Comparison of ENCODE assay signal across 17 cellular contexts in genomic region chr17:2794116-2794803, GRCh38. TPM values are rescaled to one million over a fixed set of nuclear protein-coding genes. Genes with fewer than 3 reads are reported as not detected.
DNase-seq lines count a peak whose midpoint lies in the region; ATAC-seq and TF ChIP-seq lines count a peak whose summit lies in the region.
"Had no signal": no experiment of that assay in that cellular context is flagged by ENCODE, and none has a peak within 500 bp of the region (broad histone marks: within the 10 kb centered on the region; RNA-seq: fewer than 3 reads in every experiment).

No MANE protein-coding gene starts in this region.

- intact Hi-C loops in natural killer cell (cut with micrococcal nuclease), result loop anchor here (5.0 kb wide), 1 partner anchor 33 kb away; no protein-coding TSS in a partner anchor

- no peak overlapping the region for H3K4me3 ChIP-seq in HEK293 (ENCODE audit: low read depth, low read length)
- H3K4me3 ChIP-seq: cardiac muscle cell, suprapubic skin had no signal

- POLR2A ChIA-PET in activated CD4-positive, alpha-beta T cell treated with anti-CD3 and anti-CD28 coated beads, Interleukin-2, amount 10 ng/mL, durations not matched to agents 7 days and 5 days (lab: Charles Lee), result interaction anchor here (0.6 to 1.1 kb wide), 2 partner anchors 9 to 20 kb away, joined by 3 read pairs; no protein-coding TSS in a partner anchor
- POLR2A ChIA-PET in HEK293 (lab: Yijun Ruan, JAX), result interaction anchor here (0.8 kb wide), 1 partner anchor 8 kb away, joined by 6 read pairs; no protein-coding TSS in a partner anchor

- peak overlapping the region; percentile 80 for H3K27ac Mint-ChIP-seq in activated CD4-positive, alpha-beta T cell treated with anti-CD3 and anti-CD28 coated beads, Interleukin-2, amount 10 ng/mL, durations not matched to agents 7 days and 5 days
- H3K27ac Mint-ChIP-seq in natural killer cell, result peak overlapping the region; percentile 73 to 88
- H3K27ac Mint-ChIP-seq: activated naive CD4-positive, alpha-beta T cell treated with anti-CD3 and anti-CD28 coated beads, Interleukin-2, amount 50 U/mL, for 72 hours had no signal

- peak; percentile 53 for DNase-seq in activated CD4-positive, alpha-beta T cell treated with anti-CD3 and anti-CD28 coated beads, Interleukin-2, amount 10 ng/mL, durations not matched to agents 7 days and 5 days
- DNase-seq in activated CD4-positive, alpha-beta T cell treated with anti-CD3 and anti-CD28 coated beads, Interleukin-2, amount 50 U/mL, for 4 hours, result no peak
- DNase-seq in UCSD-AML1 (lab: John Stamatoyannopoulos, UW; ENCODE audit: unreplicated experiment) (peak; percentile 28), natural killer cell (no peak), amygdala (lab: John Stamatoyannopoulos, UW) (no peak), NCI-H748 (lab: John Stamatoyannopoulos, UW; ENCODE audit: unreplicated experiment) (no peak)
- DNase-seq: Caco-2, NCI-H2029, NCI-H526 treated with DMSO at 0.1 percent for 48 hours had no signal

- H3K4me1 ChIP-seq in HEK293 (ENCODE audit: control insufficient read depth, insufficient read depth, low read length), result no peaks in the 10 kb centered on the region
- H3K4me1 ChIP-seq: Caco-2 had no signal

- no peak for TF ChIP-seq CTCF in HEK293 (tag by site-specific recombination; IDR thresholded peaks at IDR 0.05)
- no peak for TF ChIP-seq CTCF in natural killer cell (IDR thresholded peaks at IDR 0.05)

- H3K36me3 Mint-ChIP-seq in activated CD4-positive, alpha-beta T cell treated with anti-CD3 and anti-CD28 coated beads, Interleukin-2, amount 10 ng/mL, durations not matched to agents 7 days and 5 days (ENCODE audit: low read depth), result peaks cover 23% of the 10 kb centered on the region
- H3K36me3 Mint-ChIP-seq in natural killer cell, result no peaks in the 10 kb centered on the region
- H3K36me3 Mint-ChIP-seq: activated naive CD4-positive, alpha-beta T cell treated with anti-CD3 and anti-CD28 coated beads, Interleukin-2, amount 50 U/mL, for 72 hours had no signal

- peak overlapping the region; percentile 88 for H3K4me3 Mint-ChIP-seq in activated CD4-positive, alpha-beta T cell treated with anti-CD3 and anti-CD28 coated beads, Interleukin-2, amount 10 ng/mL, durations not matched to agents 7 days and 5 days
- H3K4me3 Mint-ChIP-seq in natural killer cell, result peak overlapping the region; percentile 93

- H3K9me3 ChIP-seq in HEK293 (ENCODE audit: control insufficient read depth, insufficient read depth, low read depth, low read length), result no peaks in the 10 kb centered on the region
- H3K9me3 ChIP-seq: Caco-2, suprapubic skin had no signal

- peaks cover 22% of the 10 kb centered on the region for H3K27me3 Mint-ChIP-seq in activated CD4-positive, alpha-beta T cell treated with anti-CD3 and anti-CD28 coated beads, Interleukin-2, amount 10 ng/mL, durations not matched to agents 7 days and 5 days
- no peaks in the 10 kb centered on the region for H3K27me3 Mint-ChIP-seq in natural killer cell (ENCODE audit: low read depth in 2 of 2)

- H3K9me3 Mint-ChIP-seq in activated CD4-positive, alpha-beta T cell treated with anti-CD3 and anti-CD28 coated beads, Interleukin-2, amount 10 ng/mL, durations not matched to agents 7 days and 5 days, result no peaks in the 10 kb centered on the region
- H3K9me3 Mint-ChIP-seq in natural killer cell, result no peaks in the 10 kb centered on the region
- H3K9me3 Mint-ChIP-seq: activated naive CD4-positive, alpha-beta T cell treated with anti-CD3 and anti-CD28 coated beads, Interleukin-2, amount 50 U/mL, for 72 hours had no signal

- H3K27ac ChIP-seq in HEK293 (ENCODE audit: extremely low read depth, low read depth, low read length), result no peak overlapping the region
- H3K27ac ChIP-seq: cardiac muscle cell, suprapubic skin had no signal

- no peak for ATAC-seq in natural killer cell
- no peak for ATAC-seq in GM21447 (IDR thresholded peaks at IDR 0.05; ENCODE audit: unreplicated experiment)
- ATAC-seq: left lobe of liver had no signal

- CTCF ChIA-PET in activated CD4-positive, alpha-beta T cell treated with anti-CD3 and anti-CD28 coated beads, Interleukin-2, amount 10 ng/mL, durations not matched to agents 7 days and 5 days (lab: Charles Lee), result interaction anchor here (1.4 to 1.8 kb wide), 3 partner anchors 8 to 20 kb away, joined by 5 to 6 read pairs (median 5); no protein-coding TSS in a partner anchor
- CTCF ChIA-PET in HEK293 (lab: Yijun Ruan, JAX), result interaction anchor here (0.8 kb wide), 1 partner anchor 8 kb away, joined by 5 read pairs; no protein-coding TSS in a partner anchor

- no peaks in the 10 kb centered on the region for H3K36me3 ChIP-seq in HEK293 (ENCODE audit: control insufficient read depth in 2 of 2, insufficient read depth in 1 of 2, low read length in 2 of 2)
- H3K36me3 ChIP-seq: cardiac muscle cell, suprapubic skin had no signal

- H3K4me1 Mint-ChIP-seq in activated CD4-positive, alpha-beta T cell treated with anti-CD3 and anti-CD28 coated beads, Interleukin-2, amount 10 ng/mL, durations not matched to agents 7 days and 5 days, result peaks cover 85% of the 10 kb centered on the region
- peaks cover 76 to 96% of the 10 kb centered on the region in 2 donors for H3K4me1 Mint-ChIP-seq in natural killer cell

TF ChIP-seq in HEK293, 187 proteins besides CTCF, POLR2A, EP300 and RAD21 (continues in another document):
- no peak for TF ChIP-seq ATF2 (tag by site-specific recombination; IDR thresholded peaks at IDR 0.05; ENCODE audit: low read depth)
- no peak for TF ChIP-seq ZNF114 (tag by site-specific recombination; IDR thresholded peaks at IDR 0.05)
- TF ChIP-seq ZNF791 (tag by site-specific recombination; IDR thresholded peaks at IDR 0.05), result no peak
- no peak for TF ChIP-seq ZNF10 (tag by site-specific recombination; IDR thresholded peaks at IDR 0.05)
- no peak for TF ChIP-seq HOXA7 (CRISPR knock-in tag; IDR thresholded peaks at IDR 0.05; ENCODE audit: borderline replicate concordance)
- no peak for TF ChIP-seq ZNF529 (tag by site-specific recombination; IDR thresholded peaks at IDR 0.05; ENCODE audit: insufficient replicate concordance)
- TF ChIP-seq FEZF1 (tag by site-specific recombination; IDR thresholded peaks at IDR 0.05), result no peak
- TF ChIP-seq, protein P1, sequence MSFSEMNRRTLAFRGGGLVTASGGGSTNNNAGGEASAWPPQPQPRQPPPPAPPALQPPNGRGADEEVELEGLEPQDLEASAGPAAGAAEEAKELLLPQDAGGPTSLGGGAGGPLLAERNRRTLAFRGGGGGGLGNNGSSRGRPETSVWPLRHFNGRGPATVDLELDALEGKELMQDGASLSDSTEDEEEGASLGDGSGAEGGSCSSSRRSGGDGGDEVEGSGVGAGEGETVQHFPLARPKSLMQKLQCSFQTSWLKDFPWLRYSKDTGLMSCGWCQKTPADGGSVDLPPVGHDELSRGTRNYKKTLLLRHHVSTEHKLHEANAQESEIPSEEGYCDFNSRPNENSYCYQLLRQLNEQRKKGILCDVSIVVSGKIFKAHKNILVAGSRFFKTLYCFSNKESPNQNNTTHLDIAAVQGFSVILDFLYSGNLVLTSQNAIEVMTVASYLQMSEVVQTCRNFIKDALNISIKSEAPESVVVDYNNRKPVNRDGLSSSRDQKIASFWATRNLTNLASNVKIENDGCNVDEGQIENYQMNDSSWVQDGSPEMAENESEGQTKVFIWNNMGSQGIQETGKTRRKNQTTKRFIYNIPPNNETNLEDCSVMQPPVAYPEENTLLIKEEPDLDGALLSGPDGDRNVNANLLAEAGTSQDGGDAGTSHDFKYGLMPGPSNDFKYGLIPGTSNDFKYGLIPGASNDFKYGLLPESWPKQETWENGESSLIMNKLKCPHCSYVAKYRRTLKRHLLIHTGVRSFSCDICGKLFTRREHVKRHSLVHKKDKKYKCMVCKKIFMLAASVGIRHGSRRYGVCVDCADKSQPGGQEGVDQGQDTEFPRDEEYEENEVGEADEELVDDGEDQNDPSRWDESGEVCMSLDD (tag by site-specific recombination; IDR thresholded peaks at IDR 0.05), result no peak
- no peak for TF ChIP-seq ZNF658 (tag by site-specific recombination; IDR thresholded peaks at IDR 0.05)

RNA-seq across cellular contexts. Expression of gene RAP1GAP2, which starts 2.0 kb away (rescaled TPM):
- total RNA-seq in activated CD4-positive, alpha-beta T cell treated with anti-CD3 and anti-CD28 coated beads, Interleukin-2, amount 10 ng/mL, durations not matched to agents 7 days and 5 days, result 10 to 100 TPM; 27.8 to 37.3 TPM
- 100 to 1,000 TPM; 274 to 418 (median 390) TPM for total RNA-seq in natural killer cell

RNA-seq across cellular contexts. Expression of gene CCDC92B, which starts 44.8 kb away (rescaled TPM):
- under 1 TPM in 1 of 2 experiments, not detected in 1; 0.08 TPM for total RNA-seq in activated CD4-positive, alpha-beta T cell treated with anti-CD3 and anti-CD28 coated beads, Interleukin-2, amount 10 ng/mL, durations not matched to agents 7 days and 5 days
- total RNA-seq in natural killer cell, result not detected
- total RNA-seq: fibroblast of villous mesenchyme, left lobe of liver, pulmonary artery endothelial cell had no signal

Comparison
In these comparisons a context has a peak if more than half of its experiments do, and no peak if none do; other contexts are left out.
1. DNase-seq: peak in activated CD4-positive, alpha-beta T cell treated with anti-CD3 and anti-CD28 coated beads, Interleukin-2, amount 10 ng/mL, durations not matched to agents 7 days and 5 days (single experiment) and UCSD-AML1 (single experiment); none in activated CD4-positive, alpha-beta T cell treated with anti-CD3 and anti-CD28 coated beads, Interleukin-2, amount 50 U/mL, for 4 hours (0 of 2), natural killer cell (single experiment), amygdala (0 of 56) and NCI-H748 (single experiment).
2. RNA of gene RAP1GAP2, which starts 2.0 kb away (total RNA-seq): 274 to 418 TPM in natural killer cell; 27.8 to 37.3 TPM in activated CD4-positive, alpha-beta T cell treated with anti-CD3 and anti-CD28 coated beads, Interleukin-2, amount 10 ng/mL, durations not matched to agents 7 days and 5 days; every median in the first group is over 4 times any median in the second.